In the genomic region with DNA sequence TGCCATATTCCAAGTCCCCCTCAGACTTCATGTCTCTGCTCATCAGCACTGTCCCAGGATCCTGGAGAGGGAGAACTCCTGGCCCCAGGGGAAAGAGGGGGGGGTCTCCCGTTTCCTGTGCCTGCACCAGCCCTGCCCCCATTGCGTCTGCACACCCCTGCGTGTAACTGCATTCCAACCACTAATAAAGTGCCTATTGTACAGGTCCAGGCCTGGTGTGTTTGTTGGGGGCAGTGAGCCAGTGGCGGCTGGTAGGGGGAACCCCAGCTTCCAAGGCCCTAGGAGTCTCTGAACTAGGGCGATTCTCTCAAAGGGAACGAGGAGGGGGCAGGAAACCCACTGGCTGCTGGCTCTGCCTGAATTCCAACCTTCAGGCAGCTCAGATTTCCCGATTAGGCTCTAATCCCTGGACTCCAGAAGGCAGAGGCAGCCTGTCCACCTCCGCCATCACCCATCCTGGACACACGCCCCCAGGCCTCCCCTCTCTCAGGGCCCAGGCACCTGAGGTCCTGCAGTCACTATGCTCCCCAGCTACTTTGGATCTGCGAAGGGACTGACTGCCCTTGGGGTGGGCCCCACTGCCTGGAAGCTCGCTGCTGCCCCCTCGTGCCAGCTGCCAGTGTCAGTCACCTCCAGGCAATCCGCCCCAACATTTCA, we compare ENCODE assay signal across 1 cellular context.
A peak's percentile ranks its signal among the peaks of the same experiment; 100 is the strongest.
TF ChIP-seq lines count a peak whose summit lies in the region.

No MANE protein-coding gene starts in this region.

TF ChIP-seq in HepG2, 621 proteins besides CTCF, POLR2A, EP300 and RAD21 (continued from another document and continues in another):
- TF ChIP-seq, protein P1, sequence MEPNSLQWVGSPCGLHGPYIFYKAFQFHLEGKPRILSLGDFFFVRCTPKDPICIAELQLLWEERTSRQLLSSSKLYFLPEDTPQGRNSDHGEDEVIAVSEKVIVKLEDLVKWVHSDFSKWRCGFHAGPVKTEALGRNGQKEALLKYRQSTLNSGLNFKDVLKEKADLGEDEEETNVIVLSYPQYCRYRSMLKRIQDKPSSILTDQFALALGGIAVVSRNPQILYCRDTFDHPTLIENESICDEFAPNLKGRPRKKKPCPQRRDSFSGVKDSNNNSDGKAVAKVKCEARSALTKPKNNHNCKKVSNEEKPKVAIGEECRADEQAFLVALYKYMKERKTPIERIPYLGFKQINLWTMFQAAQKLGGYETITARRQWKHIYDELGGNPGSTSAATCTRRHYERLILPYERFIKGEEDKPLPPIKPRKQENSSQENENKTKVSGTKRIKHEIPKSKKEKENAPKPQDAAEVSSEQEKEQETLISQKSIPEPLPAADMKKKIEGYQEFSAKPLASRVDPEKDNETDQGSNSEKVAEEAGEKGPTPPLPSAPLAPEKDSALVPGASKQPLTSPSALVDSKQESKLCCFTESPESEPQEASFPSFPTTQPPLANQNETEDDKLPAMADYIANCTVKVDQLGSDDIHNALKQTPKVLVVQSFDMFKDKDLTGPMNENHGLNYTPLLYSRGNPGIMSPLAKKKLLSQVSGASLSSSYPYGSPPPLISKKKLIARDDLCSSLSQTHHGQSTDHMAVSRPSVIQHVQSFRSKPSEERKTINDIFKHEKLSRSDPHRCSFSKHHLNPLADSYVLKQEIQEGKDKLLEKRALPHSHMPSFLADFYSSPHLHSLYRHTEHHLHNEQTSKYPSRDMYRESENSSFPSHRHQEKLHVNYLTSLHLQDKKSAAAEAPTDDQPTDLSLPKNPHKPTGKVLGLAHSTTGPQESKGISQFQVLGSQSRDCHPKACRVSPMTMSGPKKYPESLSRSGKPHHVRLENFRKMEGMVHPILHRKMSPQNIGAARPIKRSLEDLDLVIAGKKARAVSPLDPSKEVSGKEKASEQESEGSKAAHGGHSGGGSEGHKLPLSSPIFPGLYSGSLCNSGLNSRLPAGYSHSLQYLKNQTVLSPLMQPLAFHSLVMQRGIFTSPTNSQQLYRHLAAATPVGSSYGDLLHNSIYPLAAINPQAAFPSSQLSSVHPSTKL (CRISPR knock-in tag; IDR thresholded peaks at IDR 0.05): peak; percentile 26; the same call in 1 of the 2 replicates
- TF ChIP-seq ZFY (CRISPR knock-in tag; IDR thresholded peaks at IDR 0.05): 0 out of 2 replicates have a peak, but pooled peaks have one; percentile 28
- no peak for TF ChIP-seq ZNF251 (CRISPR knock-in tag; IDR thresholded peaks at IDR 0.05)
- TF ChIP-seq ZNF260 (CRISPR knock-in tag; IDR thresholded peaks at IDR 0.05; ENCODE audit: borderline replicate concordance, low read depth): no peak
- TF ChIP-seq MYC (CRISPR knock-in tag; IDR thresholded peaks at IDR 0.05; ENCODE audit: borderline replicate concordance): peak; percentile 36; the same call in 1 of the 2 replicates
- peak; percentile 22; the same call in 1 of the 2 replicates for TF ChIP-seq GATAD2A (CRISPR knock-in tag; IDR thresholded peaks at IDR 0.05)
- no peak for TF ChIP-seq SMARCC2 (IDR thresholded peaks at IDR 0.05)
- no peak for TF ChIP-seq ZNF496 (CRISPR knock-in tag; IDR thresholded peaks at IDR 0.05; ENCODE audit: insufficient replicate concordance)
- no peak for TF ChIP-seq POLR2G (IDR thresholded peaks at IDR 0.05; ENCODE audit: low read depth, low read length)
- TF ChIP-seq PPARG (CRISPR knock-in tag; conservative IDR thresholded peaks at IDR 0.05): no peak
- TF ChIP-seq ZNF788 (CRISPR knock-in tag; IDR thresholded peaks at IDR 0.05; ENCODE audit: borderline replicate concordance): 0 out of 2 replicates have a peak, but pooled peaks have one; percentile 25
- TF ChIP-seq NR2F6 (IDR thresholded peaks at IDR 0.05): no peak
- no peak for TF ChIP-seq NR2F6 (CRISPR knock-in tag; IDR thresholded peaks at IDR 0.05)
- no peak; the same call in 1 of the 2 replicates for TF ChIP-seq GABPB1 (CRISPR knock-in tag; IDR thresholded peaks at IDR 0.05)
- TF ChIP-seq, protein P2, sequence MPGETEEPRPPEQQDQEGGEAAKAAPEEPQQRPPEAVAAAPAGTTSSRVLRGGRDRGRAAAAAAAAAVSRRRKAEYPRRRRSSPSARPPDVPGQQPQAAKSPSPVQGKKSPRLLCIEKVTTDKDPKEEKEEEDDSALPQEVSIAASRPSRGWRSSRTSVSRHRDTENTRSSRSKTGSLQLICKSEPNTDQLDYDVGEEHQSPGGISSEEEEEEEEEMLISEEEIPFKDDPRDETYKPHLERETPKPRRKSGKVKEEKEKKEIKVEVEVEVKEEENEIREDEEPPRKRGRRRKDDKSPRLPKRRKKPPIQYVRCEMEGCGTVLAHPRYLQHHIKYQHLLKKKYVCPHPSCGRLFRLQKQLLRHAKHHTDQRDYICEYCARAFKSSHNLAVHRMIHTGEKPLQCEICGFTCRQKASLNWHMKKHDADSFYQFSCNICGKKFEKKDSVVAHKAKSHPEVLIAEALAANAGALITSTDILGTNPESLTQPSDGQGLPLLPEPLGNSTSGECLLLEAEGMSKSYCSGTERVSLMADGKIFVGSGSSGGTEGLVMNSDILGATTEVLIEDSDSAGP (CRISPR knock-in tag; IDR thresholded peaks at IDR 0.05; ENCODE audit: borderline replicate concordance): peak; percentile 48; the same call in 1 of the 2 replicates
- TF ChIP-seq ZNF629 (CRISPR knock-in tag; conservative IDR thresholded peaks at IDR 0.05): no peak
- TF ChIP-seq, protein P3, sequence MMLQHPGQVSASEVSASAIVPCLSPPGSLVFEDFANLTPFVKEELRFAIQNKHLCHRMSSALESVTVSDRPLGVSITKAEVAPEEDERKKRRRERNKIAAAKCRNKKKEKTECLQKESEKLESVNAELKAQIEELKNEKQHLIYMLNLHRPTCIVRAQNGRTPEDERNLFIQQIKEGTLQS (CRISPR knock-in tag; IDR thresholded peaks at IDR 0.05): no peak
- TF ChIP-seq ERF (CRISPR knock-in tag; IDR thresholded peaks at IDR 0.05): peak; percentile 24; the same call in 1 of the 2 replicates
- no peak for TF ChIP-seq ZNF484 (CRISPR knock-in tag; IDR thresholded peaks at IDR 0.05; ENCODE audit: borderline replicate concordance, low read depth)
- TF ChIP-seq, protein P4, sequence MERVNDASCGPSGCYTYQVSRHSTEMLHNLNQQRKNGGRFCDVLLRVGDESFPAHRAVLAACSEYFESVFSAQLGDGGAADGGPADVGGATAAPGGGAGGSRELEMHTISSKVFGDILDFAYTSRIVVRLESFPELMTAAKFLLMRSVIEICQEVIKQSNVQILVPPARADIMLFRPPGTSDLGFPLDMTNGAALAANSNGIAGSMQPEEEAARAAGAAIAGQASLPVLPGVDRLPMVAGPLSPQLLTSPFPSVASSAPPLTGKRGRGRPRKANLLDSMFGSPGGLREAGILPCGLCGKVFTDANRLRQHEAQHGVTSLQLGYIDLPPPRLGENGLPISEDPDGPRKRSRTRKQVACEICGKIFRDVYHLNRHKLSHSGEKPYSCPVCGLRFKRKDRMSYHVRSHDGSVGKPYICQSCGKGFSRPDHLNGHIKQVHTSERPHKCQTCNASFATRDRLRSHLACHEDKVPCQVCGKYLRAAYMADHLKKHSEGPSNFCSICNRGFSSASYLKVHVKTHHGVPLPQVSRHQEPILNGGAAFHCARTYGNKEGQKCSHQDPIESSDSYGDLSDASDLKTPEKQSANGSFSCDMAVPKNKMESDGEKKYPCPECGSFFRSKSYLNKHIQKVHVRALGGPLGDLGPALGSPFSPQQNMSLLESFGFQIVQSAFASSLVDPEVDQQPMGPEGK (CRISPR knock-in tag; IDR thresholded peaks at IDR 0.05): peak; percentile 54; the same call in 1 of the 2 replicates
- TF ChIP-seq ZFP36L2 (CRISPR knock-in tag; IDR thresholded peaks at IDR 0.05): no peak
- TF ChIP-seq ZNF7 (CRISPR knock-in tag; IDR thresholded peaks at IDR 0.05): no peak
- TF ChIP-seq MLLT10 (CRISPR knock-in tag; IDR thresholded peaks at IDR 0.05): no peak
- TF ChIP-seq, protein P5, sequence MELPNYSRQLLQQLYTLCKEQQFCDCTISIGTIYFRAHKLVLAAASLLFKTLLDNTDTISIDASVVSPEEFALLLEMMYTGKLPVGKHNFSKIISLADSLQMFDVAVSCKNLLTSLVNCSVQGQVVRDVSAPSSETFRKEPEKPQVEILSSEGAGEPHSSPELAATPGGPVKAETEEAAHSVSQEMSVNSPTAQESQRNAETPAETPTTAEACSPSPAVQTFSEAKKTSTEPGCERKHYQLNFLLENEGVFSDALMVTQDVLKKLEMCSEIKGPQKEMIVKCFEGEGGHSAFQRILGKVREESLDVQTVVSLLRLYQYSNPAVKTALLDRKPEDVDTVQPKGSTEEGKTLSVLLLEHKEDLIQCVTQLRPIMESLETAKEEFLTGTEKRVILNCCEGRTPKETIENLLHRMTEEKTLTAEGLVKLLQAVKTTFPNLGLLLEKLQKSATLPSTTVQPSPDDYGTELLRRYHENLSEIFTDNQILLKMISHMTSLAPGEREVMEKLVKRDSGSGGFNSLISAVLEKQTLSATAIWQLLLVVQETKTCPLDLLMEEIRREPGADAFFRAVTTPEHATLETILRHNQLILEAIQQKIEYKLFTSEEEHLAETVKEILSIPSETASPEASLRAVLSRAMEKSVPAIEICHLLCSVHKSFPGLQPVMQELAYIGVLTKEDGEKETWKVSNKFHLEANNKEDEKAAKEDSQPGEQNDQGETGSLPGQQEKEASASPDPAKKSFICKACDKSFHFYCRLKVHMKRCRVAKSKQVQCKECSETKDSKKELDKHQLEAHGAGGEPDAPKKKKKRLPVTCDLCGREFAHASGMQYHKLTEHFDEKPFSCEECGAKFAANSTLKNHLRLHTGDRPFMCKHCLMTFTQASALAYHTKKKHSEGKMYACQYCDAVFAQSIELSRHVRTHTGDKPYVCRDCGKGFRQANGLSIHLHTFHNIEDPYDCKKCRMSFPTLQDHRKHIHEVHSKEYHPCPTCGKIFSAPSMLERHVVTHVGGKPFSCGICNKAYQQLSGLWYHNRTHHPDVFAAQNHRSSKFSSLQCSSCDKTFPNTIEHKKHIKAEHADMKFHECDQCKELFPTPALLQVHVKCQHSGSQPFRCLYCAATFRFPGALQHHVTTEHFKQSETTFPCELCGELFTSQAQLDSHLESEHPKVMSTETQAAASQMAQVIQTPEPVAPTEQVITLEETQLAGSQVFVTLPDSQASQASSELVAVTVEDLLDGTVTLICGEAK (IDR thresholded peaks at IDR 0.05): no peak
- TF ChIP-seq, protein P5 (CRISPR knock-in tag; IDR thresholded peaks at IDR 0.05): no peak
- TF ChIP-seq, protein P6, sequence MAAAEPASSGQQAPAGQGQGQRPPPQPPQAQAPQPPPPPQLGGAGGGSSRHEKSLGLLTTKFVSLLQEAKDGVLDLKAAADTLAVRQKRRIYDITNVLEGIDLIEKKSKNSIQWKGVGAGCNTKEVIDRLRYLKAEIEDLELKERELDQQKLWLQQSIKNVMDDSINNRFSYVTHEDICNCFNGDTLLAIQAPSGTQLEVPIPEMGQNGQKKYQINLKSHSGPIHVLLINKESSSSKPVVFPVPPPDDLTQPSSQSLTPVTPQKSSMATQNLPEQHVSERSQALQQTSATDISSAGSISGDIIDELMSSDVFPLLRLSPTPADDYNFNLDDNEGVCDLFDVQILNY (CRISPR knock-in tag; conservative IDR thresholded peaks at IDR 0.05): 0 out of 2 replicates have a peak, but pooled peaks have one; percentile 26
- TF ChIP-seq YEATS2 (CRISPR knock-in tag; IDR thresholded peaks at IDR 0.05; ENCODE audit: borderline replicate concordance): peak; percentile 25; the same call in 1 of the 2 replicates
- peak; percentile 29 for TF ChIP-seq YY1 (IDR thresholded peaks at IDR 0.05; ENCODE audit: insufficient read depth, insufficient replicate concordance, low read depth, low read length)
- TF ChIP-seq KLF12 (CRISPR knock-in tag; IDR thresholded peaks at IDR 0.05; ENCODE audit: borderline replicate concordance): no peak
- peak; percentile 67; the same call in 1 of the 2 replicates for TF ChIP-seq KDM2A (CRISPR knock-in tag; IDR thresholded peaks at IDR 0.05; ENCODE audit: borderline replicate concordance, low read depth)
- TF ChIP-seq, protein P7, sequence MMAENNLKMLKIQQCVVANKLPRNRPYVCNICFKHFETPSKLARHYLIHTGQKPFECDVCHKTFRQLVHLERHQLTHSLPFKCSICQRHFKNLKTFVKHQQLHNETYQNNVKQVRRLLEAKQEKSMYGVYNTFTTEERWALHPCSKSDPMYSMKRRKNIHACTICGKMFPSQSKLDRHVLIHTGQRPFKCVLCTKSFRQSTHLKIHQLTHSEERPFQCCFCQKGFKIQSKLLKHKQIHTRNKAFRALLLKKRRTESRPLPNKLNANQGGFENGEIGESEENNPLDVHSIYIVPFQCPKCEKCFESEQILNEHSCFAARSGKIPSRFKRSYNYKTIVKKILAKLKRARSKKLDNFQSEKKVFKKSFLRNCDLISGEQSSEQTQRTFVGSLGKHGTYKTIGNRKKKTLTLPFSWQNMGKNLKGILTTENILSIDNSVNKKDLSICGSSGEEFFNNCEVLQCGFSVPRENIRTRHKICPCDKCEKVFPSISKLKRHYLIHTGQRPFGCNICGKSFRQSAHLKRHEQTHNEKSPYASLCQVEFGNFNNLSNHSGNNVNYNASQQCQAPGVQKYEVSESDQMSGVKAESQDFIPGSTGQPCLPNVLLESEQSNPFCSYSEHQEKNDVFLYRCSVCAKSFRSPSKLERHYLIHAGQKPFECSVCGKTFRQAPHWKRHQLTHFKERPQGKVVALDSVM (CRISPR knock-in tag; IDR thresholded peaks at IDR 0.05): peak; percentile 34; the same call in 1 of the 2 replicates
- TF ChIP-seq, protein P8, sequence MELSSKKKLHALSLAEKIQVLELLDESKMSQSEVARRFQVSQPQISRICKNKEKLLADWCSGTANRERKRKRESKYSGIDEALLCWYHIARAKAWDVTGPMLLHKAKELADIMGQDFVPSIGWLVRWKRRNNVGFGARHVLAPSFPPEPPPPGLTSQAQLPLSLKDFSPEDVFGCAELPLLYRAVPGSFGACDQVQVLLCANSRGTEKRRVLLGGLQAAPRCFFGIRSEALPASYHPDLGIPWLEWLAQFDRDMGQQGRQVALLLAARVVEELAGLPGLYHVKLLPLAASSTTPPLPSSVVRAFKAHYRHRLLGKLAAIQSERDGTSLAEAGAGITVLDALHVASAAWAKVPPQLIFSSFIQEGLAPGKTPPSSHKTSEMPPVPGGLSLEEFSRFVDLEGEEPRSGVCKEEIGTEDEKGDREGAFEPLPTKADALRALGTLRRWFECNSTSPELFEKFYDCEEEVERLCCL (CRISPR knock-in tag; IDR thresholded peaks at IDR 0.05; ENCODE audit: borderline replicate concordance): no peak
